ENCODE assay signal across 1 cellular context in genomic region chr4:86940920-86941460, GRCh38.
TF ChIP-seq lines count a peak whose summit lies in the region.

No MANE protein-coding gene starts in this region.

TF ChIP-seq in K562, 482 proteins besides CTCF, POLR2A, EP300 and RAD21 (continued from another document):
- TF ChIP-seq, protein P1, sequence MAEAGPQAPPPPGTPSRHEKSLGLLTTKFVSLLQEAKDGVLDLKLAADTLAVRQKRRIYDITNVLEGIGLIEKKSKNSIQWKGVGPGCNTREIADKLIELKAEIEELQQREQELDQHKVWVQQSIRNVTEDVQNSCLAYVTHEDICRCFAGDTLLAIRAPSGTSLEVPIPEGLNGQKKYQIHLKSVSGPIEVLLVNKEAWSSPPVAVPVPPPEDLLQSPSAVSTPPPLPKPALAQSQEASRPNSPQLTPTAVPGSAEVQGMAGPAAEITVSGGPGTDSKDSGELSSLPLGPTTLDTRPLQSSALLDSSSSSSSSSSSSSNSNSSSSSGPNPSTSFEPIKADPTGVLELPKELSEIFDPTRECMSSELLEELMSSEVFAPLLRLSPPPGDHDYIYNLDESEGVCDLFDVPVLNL (CRISPR knock-in tag; IDR thresholded peaks at IDR 0.05; ENCODE audit: low read depth) = no peak
- no peak for TF ChIP-seq ILK (tag; IDR thresholded peaks at IDR 0.05; ENCODE audit: borderline replicate concordance, low read depth)
- TF ChIP-seq, protein P2, sequence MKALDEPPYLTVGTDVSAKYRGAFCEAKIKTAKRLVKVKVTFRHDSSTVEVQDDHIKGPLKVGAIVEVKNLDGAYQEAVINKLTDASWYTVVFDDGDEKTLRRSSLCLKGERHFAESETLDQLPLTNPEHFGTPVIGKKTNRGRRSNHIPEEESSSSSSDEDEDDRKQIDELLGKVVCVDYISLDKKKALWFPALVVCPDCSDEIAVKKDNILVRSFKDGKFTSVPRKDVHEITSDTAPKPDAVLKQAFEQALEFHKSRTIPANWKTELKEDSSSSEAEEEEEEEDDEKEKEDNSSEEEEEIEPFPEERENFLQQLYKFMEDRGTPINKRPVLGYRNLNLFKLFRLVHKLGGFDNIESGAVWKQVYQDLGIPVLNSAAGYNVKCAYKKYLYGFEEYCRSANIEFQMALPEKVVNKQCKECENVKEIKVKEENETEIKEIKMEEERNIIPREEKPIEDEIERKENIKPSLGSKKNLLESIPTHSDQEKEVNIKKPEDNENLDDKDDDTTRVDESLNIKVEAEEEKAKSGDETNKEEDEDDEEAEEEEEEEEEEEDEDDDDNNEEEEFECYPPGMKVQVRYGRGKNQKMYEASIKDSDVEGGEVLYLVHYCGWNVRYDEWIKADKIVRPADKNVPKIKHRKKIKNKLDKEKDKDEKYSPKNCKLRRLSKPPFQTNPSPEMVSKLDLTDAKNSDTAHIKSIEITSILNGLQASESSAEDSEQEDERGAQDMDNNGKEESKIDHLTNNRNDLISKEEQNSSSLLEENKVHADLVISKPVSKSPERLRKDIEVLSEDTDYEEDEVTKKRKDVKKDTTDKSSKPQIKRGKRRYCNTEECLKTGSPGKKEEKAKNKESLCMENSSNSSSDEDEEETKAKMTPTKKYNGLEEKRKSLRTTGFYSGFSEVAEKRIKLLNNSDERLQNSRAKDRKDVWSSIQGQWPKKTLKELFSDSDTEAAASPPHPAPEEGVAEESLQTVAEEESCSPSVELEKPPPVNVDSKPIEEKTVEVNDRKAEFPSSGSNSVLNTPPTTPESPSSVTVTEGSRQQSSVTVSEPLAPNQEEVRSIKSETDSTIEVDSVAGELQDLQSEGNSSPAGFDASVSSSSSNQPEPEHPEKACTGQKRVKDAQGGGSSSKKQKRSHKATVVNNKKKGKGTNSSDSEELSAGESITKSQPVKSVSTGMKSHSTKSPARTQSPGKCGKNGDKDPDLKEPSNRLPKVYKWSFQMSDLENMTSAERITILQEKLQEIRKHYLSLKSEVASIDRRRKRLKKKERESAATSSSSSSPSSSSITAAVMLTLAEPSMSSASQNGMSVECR (CRISPR knock-in tag; IDR thresholded peaks at IDR 0.05) = no peak
- TF ChIP-seq HSF4 (CRISPR knock-in tag; IDR thresholded peaks at IDR 0.05; ENCODE audit: borderline replicate concordance) = no peak
- TF ChIP-seq, protein P3, sequence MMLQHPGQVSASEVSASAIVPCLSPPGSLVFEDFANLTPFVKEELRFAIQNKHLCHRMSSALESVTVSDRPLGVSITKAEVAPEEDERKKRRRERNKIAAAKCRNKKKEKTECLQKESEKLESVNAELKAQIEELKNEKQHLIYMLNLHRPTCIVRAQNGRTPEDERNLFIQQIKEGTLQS (IDR thresholded peaks at IDR 0.05) = peak; percentile 41
- TF ChIP-seq, protein P3 (CRISPR knock-in tag; conservative IDR thresholded peaks at IDR 0.05) = no peak
- TF ChIP-seq RBM15 (IDR thresholded peaks at IDR 0.05; ENCODE audit: insufficient read depth, low read length) = no peak
- 0 out of 2 replicates have a peak, but pooled peaks have one; percentile 7 for TF ChIP-seq ZSCAN29 (IDR thresholded peaks at IDR 0.05)
- TF ChIP-seq, protein P4, sequence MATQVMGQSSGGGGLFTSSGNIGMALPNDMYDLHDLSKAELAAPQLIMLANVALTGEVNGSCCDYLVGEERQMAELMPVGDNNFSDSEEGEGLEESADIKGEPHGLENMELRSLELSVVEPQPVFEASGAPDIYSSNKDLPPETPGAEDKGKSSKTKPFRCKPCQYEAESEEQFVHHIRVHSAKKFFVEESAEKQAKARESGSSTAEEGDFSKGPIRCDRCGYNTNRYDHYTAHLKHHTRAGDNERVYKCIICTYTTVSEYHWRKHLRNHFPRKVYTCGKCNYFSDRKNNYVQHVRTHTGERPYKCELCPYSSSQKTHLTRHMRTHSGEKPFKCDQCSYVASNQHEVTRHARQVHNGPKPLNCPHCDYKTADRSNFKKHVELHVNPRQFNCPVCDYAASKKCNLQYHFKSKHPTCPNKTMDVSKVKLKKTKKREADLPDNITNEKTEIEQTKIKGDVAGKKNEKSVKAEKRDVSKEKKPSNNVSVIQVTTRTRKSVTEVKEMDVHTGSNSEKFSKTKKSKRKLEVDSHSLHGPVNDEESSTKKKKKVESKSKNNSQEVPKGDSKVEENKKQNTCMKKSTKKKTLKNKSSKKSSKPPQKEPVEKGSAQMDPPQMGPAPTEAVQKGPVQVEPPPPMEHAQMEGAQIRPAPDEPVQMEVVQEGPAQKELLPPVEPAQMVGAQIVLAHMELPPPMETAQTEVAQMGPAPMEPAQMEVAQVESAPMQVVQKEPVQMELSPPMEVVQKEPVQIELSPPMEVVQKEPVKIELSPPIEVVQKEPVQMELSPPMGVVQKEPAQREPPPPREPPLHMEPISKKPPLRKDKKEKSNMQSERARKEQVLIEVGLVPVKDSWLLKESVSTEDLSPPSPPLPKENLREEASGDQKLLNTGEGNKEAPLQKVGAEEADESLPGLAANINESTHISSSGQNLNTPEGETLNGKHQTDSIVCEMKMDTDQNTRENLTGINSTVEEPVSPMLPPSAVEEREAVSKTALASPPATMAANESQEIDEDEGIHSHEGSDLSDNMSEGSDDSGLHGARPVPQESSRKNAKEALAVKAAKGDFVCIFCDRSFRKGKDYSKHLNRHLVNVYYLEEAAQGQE (CRISPR knock-in tag; IDR thresholded peaks at IDR 0.05; ENCODE audit: low read depth) = no peak
- TF ChIP-seq ZNF766 (CRISPR knock-in tag; conservative IDR thresholded peaks at IDR 0.05) = no peak
- TF ChIP-seq PTBP1 (IDR thresholded peaks at IDR 0.05; ENCODE audit: low read depth, low read length) = no peak
- no peak for TF ChIP-seq IFI16 (CRISPR knock-in tag; IDR thresholded peaks at IDR 0.05)
- TF ChIP-seq, protein P5, sequence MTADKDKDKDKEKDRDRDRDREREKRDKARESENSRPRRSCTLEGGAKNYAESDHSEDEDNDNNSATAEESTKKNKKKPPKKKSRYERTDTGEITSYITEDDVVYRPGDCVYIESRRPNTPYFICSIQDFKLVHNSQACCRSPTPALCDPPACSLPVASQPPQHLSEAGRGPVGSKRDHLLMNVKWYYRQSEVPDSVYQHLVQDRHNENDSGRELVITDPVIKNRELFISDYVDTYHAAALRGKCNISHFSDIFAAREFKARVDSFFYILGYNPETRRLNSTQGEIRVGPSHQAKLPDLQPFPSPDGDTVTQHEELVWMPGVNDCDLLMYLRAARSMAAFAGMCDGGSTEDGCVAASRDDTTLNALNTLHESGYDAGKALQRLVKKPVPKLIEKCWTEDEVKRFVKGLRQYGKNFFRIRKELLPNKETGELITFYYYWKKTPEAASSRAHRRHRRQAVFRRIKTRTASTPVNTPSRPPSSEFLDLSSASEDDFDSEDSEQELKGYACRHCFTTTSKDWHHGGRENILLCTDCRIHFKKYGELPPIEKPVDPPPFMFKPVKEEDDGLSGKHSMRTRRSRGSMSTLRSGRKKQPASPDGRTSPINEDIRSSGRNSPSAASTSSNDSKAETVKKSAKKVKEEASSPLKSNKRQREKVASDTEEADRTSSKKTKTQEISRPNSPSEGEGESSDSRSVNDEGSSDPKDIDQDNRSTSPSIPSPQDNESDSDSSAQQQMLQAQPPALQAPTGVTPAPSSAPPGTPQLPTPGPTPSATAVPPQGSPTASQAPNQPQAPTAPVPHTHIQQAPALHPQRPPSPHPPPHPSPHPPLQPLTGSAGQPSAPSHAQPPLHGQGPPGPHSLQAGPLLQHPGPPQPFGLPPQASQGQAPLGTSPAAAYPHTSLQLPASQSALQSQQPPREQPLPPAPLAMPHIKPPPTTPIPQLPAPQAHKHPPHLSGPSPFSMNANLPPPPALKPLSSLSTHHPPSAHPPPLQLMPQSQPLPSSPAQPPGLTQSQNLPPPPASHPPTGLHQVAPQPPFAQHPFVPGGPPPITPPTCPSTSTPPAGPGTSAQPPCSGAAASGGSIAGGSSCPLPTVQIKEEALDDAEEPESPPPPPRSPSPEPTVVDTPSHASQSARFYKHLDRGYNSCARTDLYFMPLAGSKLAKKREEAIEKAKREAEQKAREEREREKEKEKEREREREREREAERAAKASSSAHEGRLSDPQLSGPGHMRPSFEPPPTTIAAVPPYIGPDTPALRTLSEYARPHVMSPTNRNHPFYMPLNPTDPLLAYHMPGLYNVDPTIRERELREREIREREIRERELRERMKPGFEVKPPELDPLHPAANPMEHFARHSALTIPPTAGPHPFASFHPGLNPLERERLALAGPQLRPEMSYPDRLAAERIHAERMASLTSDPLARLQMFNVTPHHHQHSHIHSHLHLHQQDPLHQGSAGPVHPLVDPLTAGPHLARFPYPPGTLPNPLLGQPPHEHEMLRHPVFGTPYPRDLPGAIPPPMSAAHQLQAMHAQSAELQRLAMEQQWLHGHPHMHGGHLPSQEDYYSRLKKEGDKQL (CRISPR knock-in tag; IDR thresholded peaks at IDR 0.05; ENCODE audit: borderline replicate concordance) = no peak
- no peak for TF ChIP-seq AFF1 (IDR thresholded peaks at IDR 0.05; ENCODE audit: low read depth in 1 of 2, partially characterized antibody in 2 of 2)
- no peak for TF ChIP-seq IRF1 (CRISPR knock-in tag; IDR thresholded peaks at IDR 0.05; ENCODE audit: borderline replicate concordance)
- no peak for TF ChIP-seq NCOA6 (IDR thresholded peaks at IDR 0.05)
- TF ChIP-seq ZNF197 (CRISPR knock-in tag; IDR thresholded peaks at IDR 0.05; ENCODE audit: low read depth) = no peak
- peak; percentile 52 for TF ChIP-seq CREM (IDR thresholded peaks at IDR 0.05; ENCODE audit: low read depth)
